26 cellular contexts compared by ENCODE assay signal in genomic region chr7:16611711-16612110, GRCh38.
"Had no signal": no experiment of that assay in that cellular context is flagged by ENCODE, and none has a peak within 500 bp of the region (broad histone marks: within the 10 kb centered on the region; RNA-seq: fewer than 3 reads in every experiment).

No MANE protein-coding gene starts in this region.

- H3K4me1 ChIP-seq: foreskin keratinocyte, gastroesophageal sphincter, heart right ventricle, lower lobe of right lung, psoas muscle, thyroid gland had no signal

- H3K27me3 ChIP-seq: foreskin keratinocyte, gastroesophageal sphincter, heart right ventricle, ovary, sigmoid colon, spleen, thyroid gland had no signal

- H3K27ac Mint-ChIP-seq: natural killer cell; stimulated activated naive B cell treated with anti-CD40 and anti-IgM and Interleukin-4, amounts not matched to agents 10 μg/mL and 1 μg/mL and 100 μg/mL, for 72 hours; type B pancreatic cell had no signal

- H3K36me3 ChIP-seq: ovary had no signal

- H3K27me3 Mint-ChIP-seq: stimulated activated naive B cell treated with anti-CD40 and anti-IgM and Interleukin-4, amounts not matched to agents 10 μg/mL and 1 μg/mL and 100 μg/mL, for 72 hours; stimulated activated naive CD8-positive, alpha-beta T cell treated with anti-CD3 and anti-CD28 coated beads, Interleukin-15, amount 100 ng/mL, for 72 hours; type B pancreatic cell had no signal

- H3K4me3 Mint-ChIP-seq: immature natural killer cell; natural killer cell; stimulated activated naive B cell treated with anti-CD40 and anti-IgM and Interleukin-4, amounts not matched to agents 10 μg/mL and 1 μg/mL and 100 μg/mL, for 72 hours; stimulated activated naive CD8-positive, alpha-beta T cell treated with anti-CD3 and anti-CD28 coated beads, Interleukin-15, amount 100 ng/mL, for 72 hours; type B pancreatic cell had no signal

- DNase-seq: cortex of kidney; foreskin keratinocyte; glutamatergic neuron; heart right ventricle; hypothalamus; immature natural killer cell; islet precursor cell; kidney glomerular epithelial cell; left ventricle myocardium superior; lower lobe of right lung; natural killer cell; occipital lobe; ovary; posterior cingulate gyrus; psoas muscle; right cardiac atrium; sigmoid colon; spleen; stimulated activated CD4-positive, alpha-beta T cell treated with anti-CD3 and anti-CD28 coated beads, Interleukin-2, amount 100 ng/mL, for 48 hours; stimulated activated naive B cell treated with anti-CD40 and anti-IgM and Interleukin-4, amounts not matched to agents 10 μg/mL and 1 μg/mL and 100 μg/mL, for 72 hours; stimulated activated naive CD8-positive, alpha-beta T cell treated with anti-CD3 and anti-CD28 coated beads, Interleukin-15, amount 100 ng/mL, for 72 hours; thyroid gland had no signal

- H3K4me3 ChIP-seq: gastroesophageal sphincter, heart right ventricle, lower lobe of right lung, ovary, psoas muscle, sigmoid colon, spleen, thyroid gland had no signal

- ATAC-seq: esophagus mucosa; foreskin keratinocyte; gastroesophageal sphincter; heart right ventricle; left ventricle myocardium superior; lower lobe of right lung; natural killer cell; psoas muscle; right cardiac atrium; stimulated activated naive B cell treated with anti-CD40 and anti-IgM and Interleukin-4, amounts not matched to agents 10 μg/mL and 1 μg/mL and 100 μg/mL, for 72 hours; stimulated activated naive CD8-positive, alpha-beta T cell treated with anti-CD3 and anti-CD28 coated beads, Interleukin-15, amount 100 ng/mL, for 72 hours had no signal

- H3K9me3 Mint-ChIP-seq: immature natural killer cell; natural killer cell; stimulated activated naive B cell treated with anti-CD40 and anti-IgM and Interleukin-4, amounts not matched to agents 10 μg/mL and 1 μg/mL and 100 μg/mL, for 72 hours; stimulated activated naive CD8-positive, alpha-beta T cell treated with anti-CD3 and anti-CD28 coated beads, Interleukin-15, amount 100 ng/mL, for 72 hours; type B pancreatic cell had no signal

- H3K4me1 Mint-ChIP-seq: immature natural killer cell, natural killer cell had no signal

- H3K9me3 ChIP-seq: gastroesophageal sphincter, heart right ventricle, lower lobe of right lung, ovary, psoas muscle, sigmoid colon, spleen, thyroid gland had no signal

- H3K27ac ChIP-seq: epithelial cell of prostate, foreskin keratinocyte, gastroesophageal sphincter, heart right ventricle, lower lobe of right lung, ovary, psoas muscle, sigmoid colon, spleen, thyroid gland had no signal
